ENCODE assay signal across 11 cellular contexts in the genomic region with DNA sequence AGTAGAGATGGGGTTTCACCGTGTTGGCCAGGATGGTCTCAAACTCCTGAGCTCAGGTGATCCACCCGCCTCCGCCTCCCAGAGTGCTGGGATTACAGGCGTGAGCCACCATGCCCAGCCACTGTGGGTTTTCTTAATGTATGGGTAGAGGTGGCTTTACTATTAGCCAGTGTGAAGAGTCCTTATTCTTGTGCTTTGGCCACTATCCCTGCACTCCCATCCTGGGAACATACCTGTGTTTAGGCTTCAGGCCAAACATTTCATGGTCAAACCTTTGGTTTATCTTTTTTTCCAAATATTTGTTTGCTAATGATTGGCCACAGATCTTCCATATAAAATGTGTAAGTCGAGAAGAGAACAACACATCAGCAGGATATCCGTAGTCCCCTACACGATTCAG.
"Had no signal": no experiment of that assay in that cellular context is flagged by ENCODE, and none has a peak within 500 bp of the region (broad histone marks: within the 10 kb centered on the region; RNA-seq: fewer than 3 reads in every experiment).

No MANE protein-coding gene starts in this region.

- H3K4me2 ChIP-seq: GM23338 had no signal

- H3K4me1 ChIP-seq: HAP-1 had no signal

- H3K27ac Mint-ChIP-seq: GM23338, H9, HFFc6 had no signal

- H3K9me3 Mint-ChIP-seq: GM23338, H9, HFFc6 had no signal

- H2AFZ ChIP-seq: GM23248, GM23338 had no signal

- H3K9me3 ChIP-seq: HAP-1 had no signal

- DNase-seq: GM23248, GOT3, H7, H9, HCEC 1CT, HFFc6 had no signal

- H3K27ac ChIP-seq: GM23248 had no signal

- H3K9ac ChIP-seq: GM23248 had no signal

- H3K4me3 Mint-ChIP-seq: GM23338, H9, HFFc6 had no signal

- H3K4me1 Mint-ChIP-seq: GM23338, H9 had no signal

- H3K36me3 ChIP-seq: HAP-1 had no signal

- FAIRE-seq: H1, H54 had no signal

- ATAC-seq: GM23338, HCT116 had no signal

- H3K4me3 ChIP-seq: GM23248, GM23338, HAP-1 had no signal
